Comparison of ENCODE assay signal across 22 cellular contexts in genomic region chr11:20011294-20011951, GRCh38.
DNase-seq lines count a peak whose midpoint lies in the region; ATAC-seq, FAIRE-seq and TF ChIP-seq lines count a peak whose summit lies in the region.
"Had no signal": no experiment of that assay in that cellular context is flagged by ENCODE, and none has a peak within 500 bp of the region (broad histone marks: within the 10 kb centered on the region; RNA-seq: fewer than 3 reads in every experiment).

No MANE protein-coding gene starts in this region.

- intact Hi-C loops in left ventricle myocardium inferior (cut with micrococcal nuclease): no loop called here

- H3K4me1 Mint-ChIP-seq in activated T-cell treated with anti-CD3 and anti-CD28 coated beads, Interleukin-2, amount 50 U/mL, for 72 hours (ENCODE audit: low read depth): no peaks in the 10 kb centered on the region
- no peaks in the 10 kb centered on the region for H3K4me1 Mint-ChIP-seq in activated T-cell treated with anti-CD3 and anti-CD28 coated beads, Interleukin-2, amount 50 U/mL, for 4 hours (ENCODE audit: low read depth)
- H3K4me1 Mint-ChIP-seq: activated naive CD8-positive, alpha-beta T cell treated with anti-CD3 and anti-CD28 coated beads, Interleukin-2, amount 10 ng/mL, durations not matched to agents 7 days and 5 days; central memory CD8-positive, alpha-beta T cell had no signal

- no peak overlapping the region for H3K9ac ChIP-seq in adipocyte (ENCODE audit: low read length)
- peak overlapping the region; percentile 68 for H3K9ac ChIP-seq in keratinocyte (ENCODE audit: control insufficient read depth, extremely low read depth, insufficient read depth, low read length)

- H3K27me3 ChIP-seq in adipocyte (replicated peaks; ENCODE audit: control insufficient read depth, insufficient read depth, low read length) (no peaks in the 10 kb centered on the region), keratinocyte (ENCODE audit: control insufficient read depth, extremely low read depth, insufficient read depth, low read length) (no peaks in the 10 kb centered on the region), left ventricle myocardium inferior (ENCODE audit: low read depth) (no peaks in the 10 kb centered on the region)
- H3K27me3 ChIP-seq: uterus had no signal

- H3K4me1 ChIP-seq in adipocyte (ENCODE audit: control insufficient read depth, insufficient read depth, low read length) (peaks cover 30% of the 10 kb centered on the region), keratinocyte (ENCODE audit: control insufficient read depth, extremely low read depth, insufficient read depth, low read length) (peaks cover 33% of the 10 kb centered on the region), left ventricle myocardium inferior (peaks cover 56% of the 10 kb centered on the region)

- H3K9me3 Mint-ChIP-seq in activated T-cell treated with anti-CD3 and anti-CD28 coated beads, Interleukin-2, amount 50 U/mL, for 72 hours: no peaks in the 10 kb centered on the region
- H3K9me3 Mint-ChIP-seq in activated T-cell treated with anti-CD3 and anti-CD28 coated beads, Interleukin-2, amount 50 U/mL, for 4 hours: no peaks in the 10 kb centered on the region
- H3K9me3 Mint-ChIP-seq: activated CD4-positive, alpha-beta memory T cell treated with anti-CD3 and anti-CD28 coated beads for 36 hours; activated naive CD8-positive, alpha-beta T cell treated with anti-CD3 and anti-CD28 coated beads, Interleukin-2, amount 10 ng/mL, durations not matched to agents 7 days and 5 days; central memory CD8-positive, alpha-beta T cell; effector memory CD8-positive, alpha-beta T cell; natural killer cell treated with Interleukin-12 subunit alpha and Interleukin-12 subunit beta and Interleukin-15 and Interleukin-18, amount 100 ng/mL, for 72 hours had no signal

- H3K9me3 ChIP-seq in adipocyte (ENCODE audit: control insufficient read depth, low read length): no peaks in the 10 kb centered on the region
- no peaks in the 10 kb centered on the region for H3K9me3 ChIP-seq in keratinocyte (ENCODE audit: control insufficient read depth, low read depth, low read length)
- H3K9me3 ChIP-seq in left ventricle myocardium inferior (replicated peaks): no peaks in the 10 kb centered on the region
- H3K9me3 ChIP-seq: uterus had no signal

- dilution Hi-C loops in keratinocyte (cut with MboI; ENCODE audit: extremely low pct_ligation_motif_present, low sequenced_read_pairs): no loop called here

- H4K20me1 ChIP-seq in keratinocyte (ENCODE audit: control insufficient read depth, extremely low read depth, insufficient read depth, low read length): no peaks in the 10 kb centered on the region

- H3K36me3 Mint-ChIP-seq in activated T-cell treated with anti-CD3 and anti-CD28 coated beads, Interleukin-2, amount 50 U/mL, for 72 hours (ENCODE audit: insufficient read depth in 2 of 2): no peaks in the 10 kb centered on the region
- H3K36me3 Mint-ChIP-seq in activated T-cell treated with anti-CD3 and anti-CD28 coated beads, Interleukin-2, amount 50 U/mL, for 4 hours (ENCODE audit: insufficient read depth): no peaks in the 10 kb centered on the region
- H3K36me3 Mint-ChIP-seq: activated CD4-positive, alpha-beta memory T cell treated with anti-CD3 and anti-CD28 coated beads for 36 hours; activated naive CD8-positive, alpha-beta T cell treated with anti-CD3 and anti-CD28 coated beads, Interleukin-2, amount 10 ng/mL, durations not matched to agents 7 days and 5 days; natural killer cell treated with Interleukin-12 subunit alpha and Interleukin-12 subunit beta and Interleukin-15 and Interleukin-18, amount 100 ng/mL, for 72 hours had no signal

- H3K36me3 ChIP-seq in adipocyte (ENCODE audit: control insufficient read depth, insufficient read depth, low read length, severe bottlenecking) (peaks cover 24% of the 10 kb centered on the region), keratinocyte (ENCODE audit: control insufficient read depth in 2 of 2, extremely low read depth in 1 of 2, insufficient read depth in 2 of 2, low read length in 2 of 2) (no peaks in the 10 kb centered on the region), left ventricle myocardium inferior (no peaks in the 10 kb centered on the region)
- H3K36me3 ChIP-seq: uterus had no signal

- H3K4me3 ChIP-seq in adipocyte (ENCODE audit: low read length) (no peak overlapping the region), keratinocyte (ENCODE audit: control insufficient read depth in 2 of 3, extremely low read depth in 1 of 3, insufficient read depth in 2 of 3, low read depth in 1 of 3, low read length in 3 of 3) (peak overlapping the region in 1 of 3 experiments; percentile 25), left ventricle myocardium inferior (no peak overlapping the region)
- H3K4me3 ChIP-seq: lung, uterus had no signal

- H3K27ac ChIP-seq in keratinocyte (ENCODE audit: control insufficient read depth, insufficient read depth, low read length) (peak overlapping the region; percentile 93), left ventricle myocardium inferior (replicated peaks) (no peak overlapping the region)

- peak; percentile 59 to 60 for ATAC-seq in activated T-cell treated with anti-CD3 and anti-CD28 coated beads, Interleukin-2, amount 50 U/mL, for 72 hours (replicated peaks in 1 of 2)
- no peak for ATAC-seq in activated T-cell treated with anti-CD3 and anti-CD28 coated beads, Interleukin-2, amount 50 U/mL, for 4 hours
- ATAC-seq in GM18520 (IDR thresholded peaks at IDR 0.05; ENCODE audit: unreplicated experiment) (no peak), GM21786 (IDR thresholded peaks at IDR 0.05; ENCODE audit: unreplicated experiment) (no peak)
- ATAC-seq: effector memory CD8-positive, alpha-beta T cell; natural killer cell treated with Interleukin-12 subunit alpha and Interleukin-12 subunit beta and Interleukin-15 and Interleukin-18, amount 100 ng/mL, for 72 hours had no signal

- no peak overlapping the region for H2AFZ ChIP-seq in keratinocyte (ENCODE audit: control insufficient read depth, low read length)

- H3K79me2 ChIP-seq in keratinocyte (ENCODE audit: control insufficient read depth, insufficient read depth, low read length): no peaks in the 10 kb centered on the region

- DNase-seq in activated T-cell treated with anti-CD3 and anti-CD28 coated beads, Interleukin-2, amount 50 U/mL, for 72 hours: no peak
- no peak for DNase-seq in activated T-cell treated with anti-CD3 and anti-CD28 coated beads, Interleukin-2, amount 50 U/mL, for 4 hours
- DNase-seq in adipocyte (ENCODE audit: low read depth) (peak; percentile 29), keratinocyte (ENCODE audit: low read depth, low spot score) (peak; percentile 83), left ventricle myocardium inferior (no peak), GM19240 (ENCODE audit: insufficient read length, low spot score) (no peak)
- DNase-seq: activated CD4-positive, alpha-beta memory T cell treated with anti-CD3 and anti-CD28 coated beads for 36 hours; activated naive CD8-positive, alpha-beta T cell treated with anti-CD3 and anti-CD28 coated beads, Interleukin-2, amount 10 ng/mL, durations not matched to agents 7 days and 5 days; activated T-cell treated with anti-CD3 and anti-CD28 coated beads, Interleukin-2, amount 50 U/mL, for 48 hours; effector memory CD8-positive, alpha-beta T cell; KG1; NCI-H526; uterus had no signal

- no peak for TF ChIP-seq CTCF in keratinocyte (optimal IDR thresholded peaks at IDR 0.05 in 1 of 3, IDR thresholded peaks at IDR 0.05 in 1 of 3, conservative IDR thresholded peaks at IDR 0.05 in 1 of 3; ENCODE audit: extremely low read depth in 1 of 3, insufficient read depth in 2 of 3, low read length in 3 of 3)
- no peak for TF ChIP-seq CTCF in left ventricle myocardium inferior (IDR thresholded peaks at IDR 0.05; ENCODE audit: borderline replicate concordance)

- H3K27me3 Mint-ChIP-seq in activated T-cell treated with anti-CD3 and anti-CD28 coated beads, Interleukin-2, amount 50 U/mL, for 72 hours (ENCODE audit: low read depth): peaks cover 18% of the 10 kb centered on the region
- H3K27me3 Mint-ChIP-seq in activated T-cell treated with anti-CD3 and anti-CD28 coated beads, Interleukin-2, amount 50 U/mL, for 4 hours (ENCODE audit: low read depth): peaks cover 10% of the 10 kb centered on the region

- H3K4me2 ChIP-seq in keratinocyte (ENCODE audit: control insufficient read depth, extremely low read depth, insufficient read depth, low read depth, low read length): peak overlapping the region; percentile 67

- peak; percentile 84 for FAIRE-seq in keratinocyte (lab: Jason Lieb, UNC)
- FAIRE-seq: frontal cortex, G401.6, GM12891, H54 had no signal

- no peaks in the 10 kb centered on the region for H3K9me1 ChIP-seq in keratinocyte (ENCODE audit: control insufficient read depth, extremely low read depth, insufficient read depth, low read length)

- H3K4me3 Mint-ChIP-seq in activated T-cell treated with anti-CD3 and anti-CD28 coated beads, Interleukin-2, amount 50 U/mL, for 72 hours: no peak overlapping the region
- no peak overlapping the region for H3K4me3 Mint-ChIP-seq in activated T-cell treated with anti-CD3 and anti-CD28 coated beads, Interleukin-2, amount 50 U/mL, for 4 hours
- H3K4me3 Mint-ChIP-seq: activated CD4-positive, alpha-beta memory T cell treated with anti-CD3 and anti-CD28 coated beads for 36 hours; activated naive CD8-positive, alpha-beta T cell treated with anti-CD3 and anti-CD28 coated beads, Interleukin-2, amount 10 ng/mL, durations not matched to agents 7 days and 5 days; central memory CD8-positive, alpha-beta T cell; effector memory CD8-positive, alpha-beta T cell; natural killer cell treated with Interleukin-12 subunit alpha and Interleukin-12 subunit beta and Interleukin-15 and Interleukin-18, amount 100 ng/mL, for 72 hours had no signal

- no peak overlapping the region for H3K27ac Mint-ChIP-seq in activated T-cell treated with anti-CD3 and anti-CD28 coated beads, Interleukin-2, amount 50 U/mL, for 72 hours
- H3K27ac Mint-ChIP-seq: activated CD4-positive, alpha-beta memory T cell treated with anti-CD3 and anti-CD28 coated beads for 36 hours; activated naive CD8-positive, alpha-beta T cell treated with anti-CD3 and anti-CD28 coated beads, Interleukin-2, amount 10 ng/mL, durations not matched to agents 7 days and 5 days; effector memory CD8-positive, alpha-beta T cell; natural killer cell treated with Interleukin-12 subunit alpha and Interleukin-12 subunit beta and Interleukin-15 and Interleukin-18, amount 100 ng/mL, for 72 hours had no signal

Comparison
In these comparisons a context has a peak if more than half of its experiments do, and no peak if none do; other contexts are left out.
1. ATAC-seq: peak in activated T-cell treated with anti-CD3 and anti-CD28 coated beads, Interleukin-2, amount 50 U/mL, for 72 hours (2 of 2); none in activated T-cell treated with anti-CD3 and anti-CD28 coated beads, Interleukin-2, amount 50 U/mL, for 4 hours (0 of 2), GM18520 (single experiment) and GM21786 (single experiment).
2. DNase-seq: peak in adipocyte (single experiment) and keratinocyte (single experiment); none in activated T-cell treated with anti-CD3 and anti-CD28 coated beads, Interleukin-2, amount 50 U/mL, for 72 hours (0 of 2), activated T-cell treated with anti-CD3 and anti-CD28 coated beads, Interleukin-2, amount 50 U/mL, for 4 hours (single experiment), left ventricle myocardium inferior (single experiment) and GM19240 (single experiment).